ENCODE assay signal across 14 cellular contexts in genomic region chr5:126694403-126694802, GRCh38.
A peak's percentile ranks its signal among the peaks of the same experiment; 100 is the strongest.
DNase-seq lines count a peak whose midpoint lies in the region; TF ChIP-seq lines count a peak whose summit lies in the region.
"Had no signal": no experiment of that assay in that cellular context is flagged by ENCODE, and none has a peak within 500 bp of the region (broad histone marks: within the 10 kb centered on the region; RNA-seq: fewer than 3 reads in every experiment).

No MANE protein-coding gene starts in this region.

- no peak overlapping the region for H3K27ac Mint-ChIP-seq in chondrocyte (ENCODE audit: unreplicated experiment)

- H3K27ac ChIP-seq in Karpas-422 (ENCODE audit: low read length): no peak overlapping the region
- H3K27ac ChIP-seq in esophagus muscularis mucosa (replicated peaks in 1 of 4): no peak overlapping the region
- H3K27ac ChIP-seq: C4-2B, KMS-11 had no signal

- no peak for TF ChIP-seq EP300 in esophagus muscularis mucosa (IDR thresholded peaks at IDR 0.05)

- no peak for TF ChIP-seq POLR2A in esophagus muscularis mucosa (IDR thresholded peaks at IDR 0.05; ENCODE audit: low read depth)

- 49% methylated on average over 2 of the region's 2 CpGs for WGBS in esophagus muscularis mucosa

- H3K9me3 ChIP-seq in Karpas-422 (ENCODE audit: low read length) (no peaks in the 10 kb centered on the region), esophagus muscularis mucosa (no peaks in the 10 kb centered on the region)

- H3K4me1 Mint-ChIP-seq in chondrocyte (ENCODE audit: low read depth): no peaks in the 10 kb centered on the region

- no peak overlapping the region for H3K4me3 Mint-ChIP-seq in chondrocyte (ENCODE audit: unreplicated experiment)

- TF ChIP-seq CTCF in fibroblast of villous mesenchyme (IDR thresholded peaks at IDR 0.05; ENCODE audit: insufficient read depth, low read depth, low read length) (no peak), esophagus muscularis mucosa (IDR thresholded peaks at IDR 0.05) (no peak), chondrocyte (IDR thresholded peaks at IDR 0.05) (no peak)

- no peaks in the 10 kb centered on the region for H3K27me3 ChIP-seq in Karpas-422 (ENCODE audit: low read length)
- no peaks in the 10 kb centered on the region for H3K27me3 ChIP-seq in esophagus muscularis mucosa

- H3K4me2 ChIP-seq in Karpas-422 (ENCODE audit: low read depth, low read length, poor library complexity, severe bottlenecking): no peak overlapping the region
- H3K4me2 ChIP-seq: KMS-11 had no signal

- intact Hi-C loops in esophagus muscularis mucosa (cut with DNase I): no loop called here

- H3K36me3 ChIP-seq in Karpas-422 (ENCODE audit: insufficient read depth, low read length): no peaks in the 10 kb centered on the region
- H3K36me3 ChIP-seq in esophagus muscularis mucosa: no peaks in the 10 kb centered on the region

- H3K9me2 ChIP-seq in Karpas-422 (replicated peaks; ENCODE audit: insufficient read depth, low read length): no peaks in the 10 kb centered on the region

- H3K79me2 ChIP-seq in Karpas-422 (ENCODE audit: low read length): no peaks in the 10 kb centered on the region

- no peak overlapping the region for H2AFZ ChIP-seq in Karpas-422 (ENCODE audit: low read length)

- no peak overlapping the region for H3K9ac ChIP-seq in Karpas-422 (ENCODE audit: low read length)
- H3K9ac ChIP-seq: KMS-11 had no signal

- H3K4me3 ChIP-seq in fibroblast of villous mesenchyme (ENCODE audit: low read depth, low read length): no peak overlapping the region
- no peak overlapping the region for H3K4me3 ChIP-seq in Karpas-422 (ENCODE audit: low read length)
- H3K4me3 ChIP-seq in esophagus muscularis mucosa: no peak overlapping the region

- no peaks in the 10 kb centered on the region for H3K4me1 ChIP-seq in Karpas-422 (ENCODE audit: low read length)
- H3K4me1 ChIP-seq in esophagus muscularis mucosa: no peaks in the 10 kb centered on the region

- no peaks in the 10 kb centered on the region for H3K36me3 Mint-ChIP-seq in chondrocyte (ENCODE audit: low read depth)

- peak; percentile 66 for DNase-seq in EL
- DNase-seq in NCI-H69 (lab: John Stamatoyannopoulos, UW): peak; percentile 71
- DNase-seq in fibroblast of villous mesenchyme (ENCODE audit: low read depth): peak; percentile 76
- DNase-seq in Karpas-422: no peak
- no peak for DNase-seq in esophagus muscularis mucosa (ENCODE audit: extremely low spot score)
- no peak for DNase-seq in chondrocyte (ENCODE audit: low spot score)
- DNase-seq in NOMO-1 treated with DMSO at 0.1 percent for 48 hours (lab: John Stamatoyannopoulos, UW; ENCODE audit: unreplicated experiment): no peak
- DNase-seq: COR-L47, MM.1S, NCI-H1105, NCI-H187 treated with DMSO at 0.1 percent for 48 hours, NCI-H748 treated with DMSO at 0.1 percent for 48 hours had no signal

- H3K9me3 Mint-ChIP-seq in chondrocyte (ENCODE audit: low read depth): peaks cover 2% of the 10 kb centered on the region

- H3K27me3 Mint-ChIP-seq in chondrocyte (ENCODE audit: low read depth): no peaks in the 10 kb centered on the region

- no peaks in the 10 kb centered on the region for H4K20me1 ChIP-seq in Karpas-422 (ENCODE audit: insufficient read depth, low read depth, low read length)

Comparison
In these comparisons a context has a peak if more than half of its experiments do, and no peak if none do; other contexts are left out.
1. DNase-seq: peak in EL (single experiment), NCI-H69 (single experiment) and fibroblast of villous mesenchyme (single experiment); none in Karpas-422 (single experiment), esophagus muscularis mucosa (single experiment), chondrocyte (single experiment) and NOMO-1 treated with DMSO at 0.1 percent for 48 hours (single experiment).